In the genomic region with DNA sequence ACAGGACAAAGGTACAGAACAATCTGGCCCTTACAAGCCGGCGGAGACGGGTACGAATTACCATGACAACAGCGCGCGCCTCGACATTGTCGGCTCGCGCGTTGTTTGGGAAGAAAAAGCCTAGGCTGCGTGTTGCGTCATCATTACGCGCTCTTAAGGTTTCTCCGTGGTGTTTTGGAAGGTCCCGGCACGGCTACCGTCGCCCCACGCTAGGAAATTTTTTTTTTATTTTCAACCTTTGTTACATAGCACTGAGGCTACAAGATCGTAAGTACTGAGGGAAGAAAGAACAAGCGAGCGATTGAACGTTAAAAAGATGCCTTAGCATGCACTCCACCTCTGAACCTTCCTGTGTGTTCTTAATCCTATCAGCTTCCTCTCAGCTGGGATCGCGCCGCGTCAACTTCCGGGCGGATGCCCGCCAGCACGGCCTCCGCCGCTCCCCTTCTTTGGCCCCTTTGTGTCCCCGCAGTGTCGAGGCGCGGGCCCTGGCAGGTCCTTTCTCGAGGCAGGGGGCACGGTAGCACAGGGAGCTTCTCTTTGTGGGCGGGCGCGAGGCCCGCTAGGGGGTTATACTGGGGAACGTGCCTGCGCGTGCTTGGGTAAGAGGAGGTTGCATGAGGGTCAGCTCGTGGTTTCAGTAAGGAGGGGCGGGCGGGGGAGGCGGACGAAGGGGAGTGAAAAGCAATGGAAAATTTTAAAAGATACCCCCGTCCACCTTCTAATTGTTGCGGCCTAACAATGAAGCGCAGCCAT, we compare ENCODE assay signal across 1 cellular context.
A peak's percentile ranks its signal among the peaks of the same experiment; 100 is the strongest.
TF ChIP-seq lines count a peak whose summit lies in the region.

A gene with protein sequence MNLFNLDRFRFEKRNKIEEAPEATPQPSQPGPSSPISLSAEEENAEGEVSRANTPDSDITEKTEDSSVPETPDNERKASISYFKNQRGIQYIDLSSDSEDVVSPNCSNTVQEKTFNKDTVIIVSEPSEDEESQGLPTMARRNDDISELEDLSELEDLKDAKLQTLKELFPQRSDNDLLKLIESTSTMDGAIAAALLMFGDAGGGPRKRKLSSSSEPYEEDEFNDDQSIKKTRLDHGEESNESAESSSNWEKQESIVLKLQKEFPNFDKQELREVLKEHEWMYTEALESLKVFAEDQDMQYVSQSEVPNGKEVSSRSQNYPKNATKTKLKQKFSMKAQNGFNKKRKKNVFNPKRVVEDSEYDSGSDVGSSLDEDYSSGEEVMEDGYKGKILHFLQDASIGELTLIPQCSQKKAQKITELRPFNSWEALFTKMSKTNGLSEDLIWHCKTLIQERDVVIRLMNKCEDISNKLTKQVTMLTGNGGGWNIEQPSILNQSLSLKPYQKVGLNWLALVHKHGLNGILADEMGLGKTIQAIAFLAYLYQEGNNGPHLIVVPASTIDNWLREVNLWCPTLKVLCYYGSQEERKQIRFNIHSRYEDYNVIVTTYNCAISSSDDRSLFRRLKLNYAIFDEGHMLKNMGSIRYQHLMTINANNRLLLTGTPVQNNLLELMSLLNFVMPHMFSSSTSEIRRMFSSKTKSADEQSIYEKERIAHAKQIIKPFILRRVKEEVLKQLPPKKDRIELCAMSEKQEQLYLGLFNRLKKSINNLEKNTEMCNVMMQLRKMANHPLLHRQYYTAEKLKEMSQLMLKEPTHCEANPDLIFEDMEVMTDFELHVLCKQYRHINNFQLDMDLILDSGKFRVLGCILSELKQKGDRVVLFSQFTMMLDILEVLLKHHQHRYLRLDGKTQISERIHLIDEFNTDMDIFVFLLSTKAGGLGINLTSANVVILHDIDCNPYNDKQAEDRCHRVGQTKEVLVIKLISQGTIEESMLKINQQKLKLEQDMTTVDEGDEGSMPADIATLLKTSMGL (plus strand): TSS at position 397 of the 756 bp plus-strand sequence. CDS start 530 bp downstream, outside the sequence.

TF ChIP-seq in neural cell, 6 proteins besides CTCF, POLR2A, EP300 and RAD21:
- TF ChIP-seq POLR2AphosphoS5 (IDR thresholded peaks at IDR 0.05) (peak; percentile 89), MXI1 (conservative IDR thresholded peaks at IDR 0.05; ENCODE audit: poor library complexity, severe bottlenecking) (peak; percentile 96), SMC3 (conservative IDR thresholded peaks at IDR 0.05; ENCODE audit: poor library complexity) (peak; percentile 39), EZH2 (IDR thresholded peaks at IDR 0.05; ENCODE audit: borderline replicate concordance, insufficient read depth, low read length, poor library complexity, severe bottlenecking) (no peak), TAF1 (IDR thresholded peaks at IDR 0.05; ENCODE audit: low read depth) (peak; percentile 94)
- TF ChIP-seq, protein P1, sequence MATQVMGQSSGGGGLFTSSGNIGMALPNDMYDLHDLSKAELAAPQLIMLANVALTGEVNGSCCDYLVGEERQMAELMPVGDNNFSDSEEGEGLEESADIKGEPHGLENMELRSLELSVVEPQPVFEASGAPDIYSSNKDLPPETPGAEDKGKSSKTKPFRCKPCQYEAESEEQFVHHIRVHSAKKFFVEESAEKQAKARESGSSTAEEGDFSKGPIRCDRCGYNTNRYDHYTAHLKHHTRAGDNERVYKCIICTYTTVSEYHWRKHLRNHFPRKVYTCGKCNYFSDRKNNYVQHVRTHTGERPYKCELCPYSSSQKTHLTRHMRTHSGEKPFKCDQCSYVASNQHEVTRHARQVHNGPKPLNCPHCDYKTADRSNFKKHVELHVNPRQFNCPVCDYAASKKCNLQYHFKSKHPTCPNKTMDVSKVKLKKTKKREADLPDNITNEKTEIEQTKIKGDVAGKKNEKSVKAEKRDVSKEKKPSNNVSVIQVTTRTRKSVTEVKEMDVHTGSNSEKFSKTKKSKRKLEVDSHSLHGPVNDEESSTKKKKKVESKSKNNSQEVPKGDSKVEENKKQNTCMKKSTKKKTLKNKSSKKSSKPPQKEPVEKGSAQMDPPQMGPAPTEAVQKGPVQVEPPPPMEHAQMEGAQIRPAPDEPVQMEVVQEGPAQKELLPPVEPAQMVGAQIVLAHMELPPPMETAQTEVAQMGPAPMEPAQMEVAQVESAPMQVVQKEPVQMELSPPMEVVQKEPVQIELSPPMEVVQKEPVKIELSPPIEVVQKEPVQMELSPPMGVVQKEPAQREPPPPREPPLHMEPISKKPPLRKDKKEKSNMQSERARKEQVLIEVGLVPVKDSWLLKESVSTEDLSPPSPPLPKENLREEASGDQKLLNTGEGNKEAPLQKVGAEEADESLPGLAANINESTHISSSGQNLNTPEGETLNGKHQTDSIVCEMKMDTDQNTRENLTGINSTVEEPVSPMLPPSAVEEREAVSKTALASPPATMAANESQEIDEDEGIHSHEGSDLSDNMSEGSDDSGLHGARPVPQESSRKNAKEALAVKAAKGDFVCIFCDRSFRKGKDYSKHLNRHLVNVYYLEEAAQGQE (IDR thresholded peaks at IDR 0.05; ENCODE audit: borderline replicate concordance) = peak; percentile 90
